ENCODE assay signal across 22 cellular contexts in genomic region chr9:82582693-82583092, GRCh38.
"Had no signal": no experiment of that assay in that cellular context is flagged by ENCODE, and none has a peak within 500 bp of the region (broad histone marks: within the 10 kb centered on the region; RNA-seq: fewer than 3 reads in every experiment).

No MANE protein-coding gene starts in this region.

- DNase-seq: effector memory CD8-positive, alpha-beta T cell; gastrocnemius medialis; heart right ventricle; left ventricle myocardium superior; mesendoderm; naive thymus-derived CD4-positive, alpha-beta T cell; nephron progenitor cell; psoas muscle; retina; stimulated activated CD4-positive, alpha-beta T cell treated with anti-CD3 and anti-CD28 coated beads, Interleukin-2, amount 100 ng/mL, for 24 hours; stimulated activated CD4-positive, alpha-beta T cell treated with anti-CD3 and anti-CD28 coated beads, Interleukin-4, amount 100 ng/mL, for 4 hours; stimulated activated naive CD4-positive, alpha-beta T cell; stomach; substantia nigra; trophoblast cell had no signal

- FAIRE-seq: colon, keratinocyte had no signal

- ATAC-seq: effector memory CD8-positive, alpha-beta T cell; gastrocnemius medialis; heart right ventricle; left ventricle myocardium superior; naive thymus-derived CD4-positive, alpha-beta T cell; psoas muscle; sciatic nerve had no signal

- H3K27me3 Mint-ChIP-seq: dendritic cell treated with granulocyte-macrophage colony-stimulating factor and Interleukin-4, amounts not matched to agents 40 ng/mL and 50 ng/mL, for 4 days; effector memory CD8-positive, alpha-beta T cell; naive thymus-derived CD4-positive, alpha-beta T cell had no signal

- H3K27ac ChIP-seq: epithelial cell of prostate, esophagus muscularis mucosa, gastrocnemius medialis, heart right ventricle, psoas muscle, stomach, thoracic aorta had no signal

- H3K36me3 ChIP-seq: esophagus muscularis mucosa, gastrocnemius medialis, heart right ventricle, stomach, thoracic aorta had no signal

- H3K4me3 ChIP-seq: esophagus muscularis mucosa, gastrocnemius medialis, heart right ventricle, psoas muscle, stomach, thoracic aorta had no signal

- H3K9me3 ChIP-seq: thoracic aorta had no signal

- H3K4me3 Mint-ChIP-seq: dendritic cell treated with granulocyte-macrophage colony-stimulating factor and Interleukin-4, amounts not matched to agents 40 ng/mL and 50 ng/mL, for 4 days; effector memory CD8-positive, alpha-beta T cell; naive thymus-derived CD4-positive, alpha-beta T cell; nephron progenitor cell had no signal

- H3K4me1 Mint-ChIP-seq: naive thymus-derived CD4-positive, alpha-beta T cell had no signal

- H3K36me3 Mint-ChIP-seq: naive thymus-derived CD4-positive, alpha-beta T cell had no signal

- H3K27me3 ChIP-seq: esophagus muscularis mucosa, gastrocnemius medialis, heart right ventricle, stomach had no signal

- H3K27ac Mint-ChIP-seq: dendritic cell treated with granulocyte-macrophage colony-stimulating factor and Interleukin-4, amounts not matched to agents 40 ng/mL and 50 ng/mL, for 4 days; effector memory CD8-positive, alpha-beta T cell; naive thymus-derived CD4-positive, alpha-beta T cell; nephron progenitor cell had no signal

- H3K4me1 ChIP-seq: esophagus muscularis mucosa, gastrocnemius medialis, heart right ventricle, psoas muscle had no signal
